19 cellular contexts compared by ENCODE assay signal in the genomic region with DNA sequence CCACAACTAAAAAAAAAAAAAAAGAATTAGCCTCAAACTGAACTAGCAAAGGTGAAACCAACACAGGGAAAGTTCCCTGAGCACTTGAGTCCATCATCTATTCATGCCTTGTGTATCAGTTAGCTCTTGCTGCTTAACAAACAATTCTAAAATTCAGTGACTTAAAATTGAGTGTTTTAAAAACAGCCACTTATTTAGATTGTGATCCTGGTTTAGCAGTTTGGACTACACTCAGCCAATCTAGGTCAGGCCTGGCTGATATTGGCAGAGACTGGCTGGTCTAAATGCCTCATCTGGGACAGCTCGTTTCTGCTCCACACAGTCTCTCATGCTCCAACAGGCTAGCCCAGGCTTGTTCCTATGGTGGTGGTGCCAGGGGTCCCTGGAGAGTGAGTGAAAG.
DNase-seq lines count a peak whose midpoint lies in the region; ATAC-seq and TF ChIP-seq lines count a peak whose summit lies in the region.
"Had no signal": no experiment of that assay in that cellular context is flagged by ENCODE, and none has a peak within 500 bp of the region (broad histone marks: within the 10 kb centered on the region; RNA-seq: fewer than 3 reads in every experiment).

No MANE protein-coding gene starts in this region.

- no peak overlapping the region for H3K27ac ChIP-seq in foreskin keratinocyte
- H3K27ac ChIP-seq: 22Rv1, A549, BLaER1 had no signal

- in situ Hi-C loops in ACHN (cut with HindIII; ENCODE audit: low pct_ligation_motif_present, low pct_unique_long_range_greater_than_20kb, low sequenced_read_pairs) = no loop called here

- CTCF ChIA-PET in WTC11 (lab: Charles Lee) = no interaction called here

- H3K4me1 Mint-ChIP-seq in WTC11 = peaks cover 3% of the 10 kb centered on the region; the same call in 1 of the 2 replicates
- H3K4me1 Mint-ChIP-seq: CD14-positive monocyte; CD4-positive, alpha-beta memory T cell had no signal

- POLR2A ChIA-PET in WTC11 (lab: Charles Lee) = no interaction called here

- TF ChIP-seq CTCF in WTC11 (IDR thresholded peaks at IDR 0.05) = no peak
- no peak for TF ChIP-seq CTCF in foreskin keratinocyte (conservative IDR thresholded peaks at IDR 0.05)

- peak; percentile 12 for DNase-seq in NCI-H2171 treated with DMSO at 0.1 percent for 48 hours (lab: John Stamatoyannopoulos, UW)
- DNase-seq in NCI-H2171 (lab: John Stamatoyannopoulos, UW) = no peak
- peak; percentile 47 for DNase-seq in LHCN-M2 (ENCODE audit: low read depth)
- DNase-seq in WTC11 (ENCODE audit: low spot score) = no peak
- no peak for DNase-seq in foreskin keratinocyte
- no peak for DNase-seq in KG1 (lab: John Stamatoyannopoulos, UW)
- DNase-seq in ACHN = no peak
- DNase-seq: CD4-positive, alpha-beta memory T cell; DMS153; DMS79; GDM1; HCEC 1CT; HFFc6 had no signal

- H3K27ac Mint-ChIP-seq in WTC11 = 0 out of 2 replicates have a peak overlapping the region, but pooled peaks have one; percentile 36
- H3K27ac Mint-ChIP-seq: CD14-positive monocyte; CD4-positive, alpha-beta memory T cell; GM23338; HFFc6 had no signal

- H3K4me3 Mint-ChIP-seq in WTC11 = no peak overlapping the region
- H3K4me3 Mint-ChIP-seq: CD14-positive monocyte; CD4-positive, alpha-beta memory T cell; GM23338; HFFc6 had no signal

- H3K4me1 ChIP-seq in foreskin keratinocyte = no peaks in the 10 kb centered on the region
- H3K4me1 ChIP-seq: A549 had no signal

- ATAC-seq in WTC11 (no peak), foreskin keratinocyte (peak; percentile 7), HG03457 (IDR thresholded peaks at IDR 0.05; ENCODE audit: unreplicated experiment) (no peak)
- ATAC-seq: A549, GM23338 had no signal

- no peaks in the 10 kb centered on the region for H3K27me3 ChIP-seq in foreskin keratinocyte
- H3K27me3 ChIP-seq: BLaER1 had no signal

- H3K27me3 Mint-ChIP-seq in WTC11 (ENCODE audit: low read depth) = peaks cover 7% of the 10 kb centered on the region

- peaks cover 22% of the 10 kb centered on the region for H3K9me3 Mint-ChIP-seq in WTC11
- H3K9me3 Mint-ChIP-seq: HFFc6 had no signal

- H3K36me3 Mint-ChIP-seq in WTC11 = peaks cover 11% of the 10 kb centered on the region; the same call in 1 of the 2 replicates
- H3K36me3 Mint-ChIP-seq: CD14-positive monocyte had no signal

TF ChIP-seq in WTC11, 78 proteins besides CTCF, POLR2A, EP300 and RAD21:
- TF ChIP-seq E2F5 (CRISPR knock-in tag; IDR thresholded peaks at IDR 0.05) (no peak), MYBL2 (CRISPR knock-in tag; IDR thresholded peaks at IDR 0.05) (no peak), JUN (CRISPR knock-in tag; IDR thresholded peaks at IDR 0.05) (no peak), NFATC4 (CRISPR knock-in tag; IDR thresholded peaks at IDR 0.05) (no peak), ATF6 (CRISPR knock-in tag; IDR thresholded peaks at IDR 0.05) (no peak), ZNF263 (CRISPR knock-in tag; IDR thresholded peaks at IDR 0.05; ENCODE audit: low read depth) (no peak), MLX (CRISPR knock-in tag; IDR thresholded peaks at IDR 0.05) (no peak), ESRRA (CRISPR knock-in tag; IDR thresholded peaks at IDR 0.05; ENCODE audit: borderline replicate concordance) (no peak), GTF2I (CRISPR knock-in tag; conservative IDR thresholded peaks at IDR 0.05) (no peak), ZNF121 (CRISPR knock-in tag; IDR thresholded peaks at IDR 0.05) (no peak)
- TF ChIP-seq, protein P1, sequence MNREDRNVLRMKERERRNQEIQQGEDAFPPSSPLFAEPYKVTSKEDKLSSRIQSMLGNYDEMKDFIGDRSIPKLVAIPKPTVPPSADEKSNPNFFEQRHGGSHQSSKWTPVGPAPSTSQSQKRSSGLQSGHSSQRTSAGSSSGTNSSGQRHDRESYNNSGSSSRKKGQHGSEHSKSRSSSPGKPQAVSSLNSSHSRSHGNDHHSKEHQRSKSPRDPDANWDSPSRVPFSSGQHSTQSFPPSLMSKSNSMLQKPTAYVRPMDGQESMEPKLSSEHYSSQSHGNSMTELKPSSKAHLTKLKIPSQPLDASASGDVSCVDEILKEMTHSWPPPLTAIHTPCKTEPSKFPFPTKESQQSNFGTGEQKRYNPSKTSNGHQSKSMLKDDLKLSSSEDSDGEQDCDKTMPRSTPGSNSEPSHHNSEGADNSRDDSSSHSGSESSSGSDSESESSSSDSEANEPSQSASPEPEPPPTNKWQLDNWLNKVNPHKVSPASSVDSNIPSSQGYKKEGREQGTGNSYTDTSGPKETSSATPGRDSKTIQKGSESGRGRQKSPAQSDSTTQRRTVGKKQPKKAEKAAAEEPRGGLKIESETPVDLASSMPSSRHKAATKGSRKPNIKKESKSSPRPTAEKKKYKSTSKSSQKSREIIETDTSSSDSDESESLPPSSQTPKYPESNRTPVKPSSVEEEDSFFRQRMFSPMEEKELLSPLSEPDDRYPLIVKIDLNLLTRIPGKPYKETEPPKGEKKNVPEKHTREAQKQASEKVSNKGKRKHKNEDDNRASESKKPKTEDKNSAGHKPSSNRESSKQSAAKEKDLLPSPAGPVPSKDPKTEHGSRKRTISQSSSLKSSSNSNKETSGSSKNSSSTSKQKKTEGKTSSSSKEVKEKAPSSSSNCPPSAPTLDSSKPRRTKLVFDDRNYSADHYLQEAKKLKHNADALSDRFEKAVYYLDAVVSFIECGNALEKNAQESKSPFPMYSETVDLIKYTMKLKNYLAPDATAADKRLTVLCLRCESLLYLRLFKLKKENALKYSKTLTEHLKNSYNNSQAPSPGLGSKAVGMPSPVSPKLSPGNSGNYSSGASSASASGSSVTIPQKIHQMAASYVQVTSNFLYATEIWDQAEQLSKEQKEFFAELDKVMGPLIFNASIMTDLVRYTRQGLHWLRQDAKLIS (CRISPR knock-in tag; IDR thresholded peaks at IDR 0.05; ENCODE audit: borderline replicate concordance) = no peak

Comparison
In these comparisons a context has a peak if more than half of its experiments do, and no peak if none do; other contexts are left out.
1. DNase-seq: peak in NCI-H2171 treated with DMSO at 0.1 percent for 48 hours (single experiment) and LHCN-M2 (single experiment); none in NCI-H2171 (single experiment), WTC11 (single experiment), foreskin keratinocyte (0 of 2), KG1 (single experiment) and ACHN (single experiment).